ENCODE assay signal across 9 cellular contexts in genomic region chr7:76049295-76049694, GRCh38. TPM values are rescaled to one million over a fixed set of nuclear protein-coding genes. Genes with fewer than 3 reads are reported as not detected.
DNase-seq lines count a peak whose midpoint lies in the region; ATAC-seq, FAIRE-seq and TF ChIP-seq lines count a peak whose summit lies in the region.
"Had no signal": no experiment of that assay in that cellular context is flagged by ENCODE, and none has a peak within 500 bp of the region (broad histone marks: within the 10 kb centered on the region; RNA-seq: fewer than 3 reads in every experiment).

No MANE protein-coding gene starts in this region.

- no peak for DNase-seq in CD8-positive, alpha-beta memory T cell
- DNase-seq in H1 (ENCODE audit: low read depth in 1 of 2, low spot score in 2 of 2) = no peak
- DNase-seq in GOT3 (lab: John Stamatoyannopoulos, UW) = no peak
- DNase-seq in KG1 (lab: John Stamatoyannopoulos, UW) = no peak
- no peak for DNase-seq in NCI-H2227 (lab: John Stamatoyannopoulos, UW; ENCODE audit: unreplicated experiment)

- H3K27me3 ChIP-seq in CD8-positive, alpha-beta memory T cell (ENCODE audit: insufficient read depth, low read length, poor library complexity, severe bottlenecking) = no peaks in the 10 kb centered on the region
- peaks cover 4% of the 10 kb centered on the region for H3K27me3 ChIP-seq in Loucy (ENCODE audit: insufficient read depth, low read length, poor library complexity, severe bottlenecking)
- no peaks in the 10 kb centered on the region for H3K27me3 ChIP-seq in H1 (replicated peaks in 1 of 4; ENCODE audit: control insufficient read depth in 3 of 4, extremely low read depth in 1 of 4, insufficient read depth in 3 of 4, low read length in 3 of 4)
- H3K27me3 ChIP-seq in neuron (ENCODE audit: insufficient read depth, low read length) = no peaks in the 10 kb centered on the region

- no peaks in the 10 kb centered on the region for H3K27me3 Mint-ChIP-seq in CD8-positive, alpha-beta memory T cell

- H3K23ac ChIP-seq in H1 (ENCODE audit: insufficient read length) = no peak overlapping the region

- peaks cover 4% of the 10 kb centered on the region for H3K23me2 ChIP-seq in H1 (ENCODE audit: low read depth, low read length)

- no peak for FAIRE-seq in H1 (lab: Jason Lieb, UNC)
- FAIRE-seq: islet of Langerhans had no signal

- peak overlapping the region; percentile 98 for H3K27ac ChIP-seq in CD8-positive, alpha-beta memory T cell (ENCODE audit: low read depth, low read length)
- no peak overlapping the region for H3K27ac ChIP-seq in H1 (ENCODE audit: low read depth, low read length)

- H2AFZ ChIP-seq in Loucy (ENCODE audit: low read length) = no peak overlapping the region
- H2AFZ ChIP-seq in H1 (ENCODE audit: low read length) = no peak overlapping the region
- no peak overlapping the region for H2AFZ ChIP-seq in neuron (ENCODE audit: low read depth, low read length)

- peaks cover 49 to 76% (median 54%) of the 10 kb centered on the region in 3 donors for H3K4me1 Mint-ChIP-seq in CD8-positive, alpha-beta memory T cell

- no peak overlapping the region for H2BK15ac ChIP-seq in H1 (ENCODE audit: low read length)

- H3F3A ChIP-seq in Loucy (ENCODE audit: low read depth) = no peaks in the 10 kb centered on the region

- peak overlapping the region; percentile 12 for H3K4me3 ChIP-seq in CD8-positive, alpha-beta memory T cell (ENCODE audit: low read length)
- H3K4me3 ChIP-seq in Loucy (ENCODE audit: low read length, poor library complexity, severe bottlenecking) (peak overlapping the region; percentile 97), H1 (ENCODE audit: extremely low read depth in 1 of 4, insufficient read depth in 2 of 4, low read depth in 3 of 4, low read length in 4 of 4) (peak overlapping the region; percentile 94 to 97 (median 96); a peak in 6 of 8 replicates), neuron (ENCODE audit: low read length) (peak overlapping the region; percentile 69)

- no peak overlapping the region for H3K56ac ChIP-seq in H1 (replicated peaks; ENCODE audit: insufficient read length, low read depth, low read length)

- H3K36me3 Mint-ChIP-seq in CD8-positive, alpha-beta memory T cell = peaks cover 0 to 55% (median 9%) of the 10 kb centered on the region in 3 donors

- POLR2A ChIA-PET in CD8-positive, alpha-beta memory T cell (lab: Charles Lee) = no interaction called here
- POLR2A ChIA-PET in H1 (lab: Charles Lee; ENCODE audit: partially characterized antibody) = interaction anchor here (1.0 to 15.6 kb wide), 6 partner anchors 11 to 273 kb away, joined by 3 to 127 read pairs (median 10); no protein-coding TSS in a partner anchor

- H3K4me1 ChIP-seq in CD8-positive, alpha-beta memory T cell (ENCODE audit: insufficient read depth, low read length) = peaks cover 20% of the 10 kb centered on the region
- H3K4me1 ChIP-seq in Loucy (ENCODE audit: insufficient read depth, low read length, poor library complexity, severe bottlenecking) (peaks cover 44% of the 10 kb centered on the region), H1 (replicated peaks in 1 of 4; ENCODE audit: control insufficient read depth in 3 of 4, insufficient read depth in 4 of 4, low read length in 3 of 4) (peaks cover 0 to 4% (median 3%) of the 10 kb centered on the region in 4 experiments; a peak in 6 of 7 replicates), neuron (ENCODE audit: insufficient read depth, low read length) (peaks cover 16% of the 10 kb centered on the region)

- H3K4me3 Mint-ChIP-seq in CD8-positive, alpha-beta memory T cell = peak overlapping the region; percentile 33 to 100 (median 98)

- H3K79me1 ChIP-seq in H1 (ENCODE audit: low read depth, low read length) = peaks cover 14% of the 10 kb centered on the region

- no peaks in the 10 kb centered on the region for H3K9me2 ChIP-seq in Loucy (replicated peaks; ENCODE audit: low read depth, low read length)

- H3K9ac ChIP-seq in Loucy (ENCODE audit: low read depth, low read length, poor library complexity, severe bottlenecking) = peak overlapping the region; percentile 98
- peak overlapping the region in 1 of 4 experiments; percentile 11; a peak in 2 of 7 replicates for H3K9ac ChIP-seq in H1 (replicated peaks in 1 of 4; ENCODE audit: extremely low read depth in 1 of 4, low read depth in 3 of 4, low read length in 3 of 4)

- TF ChIP-seq EP300 in H1 (IDR thresholded peaks at IDR 0.05; ENCODE audit: borderline replicate concordance in 1 of 2, low read depth in 2 of 2, low read length in 2 of 2) = no peak

- no peaks in the 10 kb centered on the region for H3K36me3 ChIP-seq in CD8-positive, alpha-beta memory T cell (ENCODE audit: insufficient read depth, low read length)
- H3K36me3 ChIP-seq in Loucy (ENCODE audit: insufficient read depth, low read length) (no peaks in the 10 kb centered on the region), H1 (ENCODE audit: control insufficient read depth in 2 of 4, insufficient read depth in 4 of 4, low read length in 3 of 4) (peaks cover 0 to 12% (median 3%) of the 10 kb centered on the region in 4 experiments; a peak in 6 of 8 replicates), neuron (ENCODE audit: insufficient read depth, low read length) (peaks cover 27% of the 10 kb centered on the region)

- no peak overlapping the region for H3K14ac ChIP-seq in H1 (ENCODE audit: insufficient read length)

- H3K79me2 ChIP-seq in Loucy (ENCODE audit: insufficient read depth, low read length) = peaks cover 95% of the 10 kb centered on the region
- H3K79me2 ChIP-seq in H1 (ENCODE audit: control insufficient read depth in 1 of 2, insufficient read depth in 2 of 2, low read length in 2 of 2) = peaks cover 11 to 85% of the 10 kb centered on the region in 2 experiments

- no peak overlapping the region for H4K91ac ChIP-seq in H1 (replicated peaks; ENCODE audit: insufficient read length, low read length)

- H4K8ac ChIP-seq in H1 (ENCODE audit: extremely low read depth, insufficient read depth, low read length) = no peak overlapping the region

- H3K4me2 ChIP-seq in Loucy (ENCODE audit: low read depth, low read length, poor library complexity, severe bottlenecking) (peak overlapping the region; percentile 94), H1 (ENCODE audit: insufficient read depth in 1 of 2, low read depth in 2 of 2, low read length in 2 of 2) (peak overlapping the region; percentile 62 to 99)

- H2BK20ac ChIP-seq in H1 (ENCODE audit: low read length) = no peak overlapping the region

- H2BK5ac ChIP-seq in H1 (ENCODE audit: low read depth, low read length) = no peak overlapping the region

- no peak for TF ChIP-seq RAD21 in H1 (IDR thresholded peaks at IDR 0.05 in 1 of 2, conservative IDR thresholded peaks at IDR 0.05 in 1 of 2; ENCODE audit: low read depth in 2 of 2, low read length in 2 of 2)

- peaks cover 24% of the 10 kb centered on the region for H4K20me1 ChIP-seq in Loucy (ENCODE audit: insufficient read depth, low read length, poor library complexity, severe bottlenecking)
- H4K20me1 ChIP-seq in H1 (replicated peaks in 1 of 2; ENCODE audit: control insufficient read depth in 1 of 2, insufficient read depth in 2 of 2, low read length in 2 of 2) = peaks cover 9 to 26% of the 10 kb centered on the region in 2 experiments

- no peaks in the 10 kb centered on the region for H3K9me3 Mint-ChIP-seq in CD8-positive, alpha-beta memory T cell

- CTCF ChIA-PET in CD8-positive, alpha-beta memory T cell (lab: Charles Lee) = interaction anchor here (0.9 to 1.3 kb wide), 2 partner anchors 15 to 30 kb away, joined by 3 to 4 read pairs; no protein-coding TSS in a partner anchor
- CTCF ChIA-PET in H1 (lab: Charles Lee; ENCODE audit: partially characterized antibody) = interaction anchor here (0.6 to 1.6 kb wide), 3 partner anchors 19 to 120 kb away, joined by 3 to 4 read pairs (median 3); no protein-coding TSS in a partner anchor

- no peak overlapping the region for H2BK12ac ChIP-seq in H1 (ENCODE audit: low read depth, low read length)

- ATAC-seq in HG03439 (IDR thresholded peaks at IDR 0.05; ENCODE audit: unreplicated experiment) = no peak

- no peak overlapping the region for H2BK120ac ChIP-seq in H1 (replicated peaks; ENCODE audit: low read depth, low read length)

- H3K4ac ChIP-seq in H1 (replicated peaks; ENCODE audit: insufficient read length, low read depth, low read length) = no peak overlapping the region

- H3K27ac Mint-ChIP-seq in CD8-positive, alpha-beta memory T cell = peak overlapping the region in 7 of 8 donors; percentile 17 to 98 (median 75)

- no peak for TF ChIP-seq CTCF in Loucy (conservative IDR thresholded peaks at IDR 0.05; ENCODE audit: low read length)
- no peak for TF ChIP-seq CTCF in H1 (IDR thresholded peaks at IDR 0.05; ENCODE audit: control extremely low read depth in 1 of 3, insufficient read depth in 1 of 3, low read depth in 1 of 3, low read length in 3 of 3)

- no peak overlapping the region for H3K18ac ChIP-seq in H1 (ENCODE audit: extremely low read depth, low read length)

- H2AK5ac ChIP-seq in H1 (ENCODE audit: low read depth, low read length) = no peak overlapping the region

- no peak overlapping the region for H4K5ac ChIP-seq in H1 (ENCODE audit: insufficient read length, low read depth, low read length)

- no peak for TF ChIP-seq POLR2A in H1 (IDR thresholded peaks at IDR 0.05; ENCODE audit: control extremely low read depth in 1 of 2, low read depth in 2 of 2, low read length in 2 of 2)

- no peaks in the 10 kb centered on the region for H3K9me3 ChIP-seq in CD8-positive, alpha-beta memory T cell (ENCODE audit: low read length)
- H3K9me3 ChIP-seq in Loucy (ENCODE audit: insufficient read depth, low read depth, low read length) (no peaks in the 10 kb centered on the region), H1 (ENCODE audit: insufficient read depth in 2 of 2, low read depth in 1 of 2, low read length in 1 of 2) (no peaks in the 10 kb centered on the region), neuron (ENCODE audit: low read length) (no peaks in the 10 kb centered on the region)

- WGBS in H1 (ENCODE audit: extremely low coverage in 1 of 2, insufficient coverage in 1 of 2, insufficient read length in 1 of 2, insufficient replicate concordance in 2 of 2, low coverage in 1 of 2, low lambda C conversion rate in 2 of 2, missing lambda C conversion rate in 1 of 2), 2 experiments = 95% methylated on average over 6 of the region's 6 CpGs; no CpG with 5 or more reads in 1 of the 2 experiments

RNA-seq across cellular contexts. Expression of gene MDH2, which starts 1.4 kb away (rescaled TPM):
- total RNA-seq in CD8-positive, alpha-beta memory T cell = 100 to 1,000 TPM; 272 to 282 TPM
- polyA plus RNA-seq in CD8-positive, alpha-beta memory T cell = 171 TPM
- 254 TPM in 2 replicates for total RNA-seq in H1 (2021; fragmentation: NEBNext Ultra II Directional; extraction: Animal tissue kit (Norgen Biotek cat#: 25700))
- polyA plus RNA-seq in H1 (2011; rRNA removed) = 203 and 258 TPM in 2 replicates
- 115 TPM for polyA plus RNA-seq in H1 (2011; cell fraction: cytosol; rRNA removed)
- polyA plus RNA-seq in H1 (2011; cell fraction: nucleus; rRNA removed) = 220 TPM
- polyA plus RNA-seq in H1 (2012, experiment 1 of 2) = 202 to 301 TPM (median 265 TPM) in 4 replicates
- polyA plus RNA-seq in H1 (2012, experiment 2 of 2) = 248 TPM
- 314 TPM for polyA plus RNA-seq in H1 (2013, experiment 1 of 2)
- 278 TPM for polyA plus RNA-seq in H1 (2013, experiment 2 of 2)
- 107 and 122 TPM in 2 replicates for polyA minus RNA-seq in H1 (2011; rRNA and poly(A)+ RNA removed)
- polyA minus RNA-seq in H1 (2011; cell fraction: cytosol; rRNA and poly(A)+ RNA removed) = 166 TPM
- polyA minus RNA-seq in H1 (2011; cell fraction: nucleus; rRNA and poly(A)+ RNA removed) = 98.6 TPM

RNA-seq across cellular contexts. Expression of gene STYXL1, which starts 1.5 kb away (rescaled TPM):
- total RNA-seq in CD8-positive, alpha-beta memory T cell = 10 to 100 TPM; 40.2 to 40.7 TPM
- 60.9 TPM for polyA plus RNA-seq in CD8-positive, alpha-beta memory T cell
- total RNA-seq in H1 (2021; fragmentation: NEBNext Ultra II Directional; extraction: Animal tissue kit (Norgen Biotek cat#: 25700)) = 26.4 and 32.3 TPM in 2 replicates
- 53.2 and 53.9 TPM in 2 replicates for polyA plus RNA-seq in H1 (2011; rRNA removed)
- polyA plus RNA-seq in H1 (2011; cell fraction: cytosol; rRNA removed) = 54.7 TPM
- polyA plus RNA-seq in H1 (2011; cell fraction: nucleus; rRNA removed) = 36.4 TPM
- 26.4 to 38.5 TPM (median 31.3 TPM) in 4 replicates for polyA plus RNA-seq in H1 (2012, experiment 1 of 2)
- polyA plus RNA-seq in H1 (2012, experiment 2 of 2) = 37.5 TPM
- 23.7 TPM for polyA plus RNA-seq in H1 (2013, experiment 1 of 2)
- polyA plus RNA-seq in H1 (2013, experiment 2 of 2) = 25.8 TPM
- 25.3 and 27.0 TPM in 2 replicates for polyA minus RNA-seq in H1 (2011; rRNA and poly(A)+ RNA removed)
- polyA minus RNA-seq in H1 (2011; cell fraction: cytosol; rRNA and poly(A)+ RNA removed) = 10.8 TPM
- 19.6 TPM for polyA minus RNA-seq in H1 (2011; cell fraction: nucleus; rRNA and poly(A)+ RNA removed)

RNA-seq across cellular contexts. Expression of gene TMEM120A, which starts 54.9 kb away (rescaled TPM):
- 10 to 100 TPM; 30.6 to 41.5 TPM for total RNA-seq in CD8-positive, alpha-beta memory T cell
- polyA plus RNA-seq in CD8-positive, alpha-beta memory T cell = 30.0 TPM
- total RNA-seq in H1 (2021; fragmentation: NEBNext Ultra II Directional; extraction: Animal tissue kit (Norgen Biotek cat#: 25700)) = 15.6 and 21.2 TPM in 2 replicates
- 48.8 and 49.9 TPM in 2 replicates for polyA plus RNA-seq in H1 (2011; rRNA removed)
- 39.3 TPM for polyA plus RNA-seq in H1 (2011; cell fraction: cytosol; rRNA removed)
- 61.7 TPM for polyA plus RNA-seq in H1 (2011; cell fraction: nucleus; rRNA removed)
- 22.0 to 30.6 TPM (median 26.8 TPM) in 4 replicates for polyA plus RNA-seq in H1 (2012, experiment 1 of 2)
- 35.9 TPM for polyA plus RNA-seq in H1 (2012, experiment 2 of 2)
- 22.2 TPM for polyA plus RNA-seq in H1 (2013, experiment 1 of 2)
- 24.9 TPM for polyA plus RNA-seq in H1 (2013, experiment 2 of 2)
- polyA minus RNA-seq in H1 (2011; rRNA and poly(A)+ RNA removed) = 73.1 and 86.8 TPM in 2 replicates
- polyA minus RNA-seq in H1 (2011; cell fraction: cytosol; rRNA and poly(A)+ RNA removed) = 11.7 TPM
- 20.8 TPM for polyA minus RNA-seq in H1 (2011; cell fraction: nucleus; rRNA and poly(A)+ RNA removed)

Comparison
In these comparisons a context has a peak if more than half of its experiments do, and no peak if none do; other contexts are left out.
1. H3K4me3 ChIP-seq: peak in every context shown above with its lines; median percentile 97 in Loucy; 96 in H1; 69 in neuron; 12 in CD8-positive, alpha-beta memory T cell.